24 cellular contexts compared by ENCODE assay signal in the genomic region with DNA sequence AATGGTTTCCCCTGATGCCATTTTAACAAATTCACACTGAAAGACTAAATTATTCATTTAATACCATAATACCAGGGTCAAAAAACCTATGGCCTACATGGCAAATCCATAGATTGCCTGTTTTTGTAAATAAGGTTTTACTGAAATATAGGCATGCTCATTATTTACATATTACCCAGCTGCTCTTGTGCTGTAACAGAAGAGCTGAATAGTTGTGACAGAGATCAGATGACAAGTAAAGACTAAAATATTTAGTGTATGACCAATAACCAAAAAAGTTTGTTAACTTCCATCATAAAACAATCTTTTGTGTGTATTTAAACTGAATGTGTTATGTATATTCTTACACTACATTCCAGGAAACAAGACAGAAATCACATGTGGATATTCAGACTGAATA.
DNase-seq lines count a peak whose midpoint lies in the region; ATAC-seq, FAIRE-seq and TF ChIP-seq lines count a peak whose summit lies in the region.
"Had no signal": no experiment of that assay in that cellular context is flagged by ENCODE, and none has a peak within 500 bp of the region (broad histone marks: within the 10 kb centered on the region; RNA-seq: fewer than 3 reads in every experiment).

No MANE protein-coding gene starts in this region.

- no peak for TF ChIP-seq POLR2A in HepG2 (IDR thresholded peaks at IDR 0.05; ENCODE audit: insufficient read depth in 1 of 2, low read depth in 2 of 2, low read length in 2 of 2)

- H3K4me1 ChIP-seq in HepG2 (ENCODE audit: insufficient read depth, low read length) = no peaks in the 10 kb centered on the region
- H3K4me1 ChIP-seq: BLaER1, tibial artery had no signal

- no peak overlapping the region for H3K4me3 Mint-ChIP-seq in activated T-cell treated with anti-CD3 and anti-CD28 coated beads, Interleukin-2, amount 50 U/mL, for 72 hours
- no peak overlapping the region for H3K4me3 Mint-ChIP-seq in activated T-cell treated with anti-CD3 and anti-CD28 coated beads, Interleukin-2, amount 50 U/mL, for 24 hours
- no peak overlapping the region for H3K4me3 Mint-ChIP-seq in T-helper 17 cell
- H3K4me3 Mint-ChIP-seq: stimulated activated naive CD8-positive, alpha-beta T cell treated with anti-CD3 and anti-CD28 coated beads, Interleukin-15, Interleukin-2, amounts not matched to agents 100 ng/mL and 50 ng/mL, for 24 hours; WTC11 had no signal

- H3K79me2 ChIP-seq in HepG2 (ENCODE audit: insufficient read depth, low read length) = no peaks in the 10 kb centered on the region

- CTCF ChIA-PET in HepG2 (lab: Yijun Ruan, JAX; ENCODE audit: low intra/inter-chr PET ratio, low total read pairs) = no interaction called here

- DNase-seq in activated T-cell treated with anti-CD3 and anti-CD28 coated beads, Interleukin-2, amount 50 U/mL, for 72 hours = no peak
- no peak for DNase-seq in activated T-cell treated with anti-CD3 and anti-CD28 coated beads, Interleukin-2, amount 50 U/mL, for 24 hours
- no peak for DNase-seq in T-helper 17 cell
- DNase-seq in fibroblast of peridontal ligament (ENCODE audit: extremely low read depth) = peak; percentile 40
- DNase-seq in activated effector memory CD4-positive, alpha-beta T cell treated with Interleukin-2 at 50 U/mL for 16 hours = no peak
- no peak for DNase-seq in cerebellar cortex (ENCODE audit: low spot score)
- no peak for DNase-seq in HepG2 (ENCODE audit: low spot score)
- DNase-seq: activated CD4-positive, alpha-beta T cell treated with anti-CD3 and anti-CD28 coated beads, Interleukin-2, amount 50 U/mL, for 4 hours; amygdala; dermis blood vessel endothelial cell; H7; NCI-H1436 treated with DMSO at 0.1 percent for 48 hours; NCI-H524 treated with DMSO at 0.1 percent for 48 hours; nucleus accumbens; stimulated activated CD4-positive, alpha-beta T cell treated with anti-CD3 and anti-CD28 coated beads, Interleukin-4, amount 100 ng/mL, for 1 hour; T-helper 9 cell; tibial artery had no signal

- TF ChIP-seq CTCF in HepG2 (CRISPR knock-in tag; IDR thresholded peaks at IDR 0.05) = no peak

- no peak overlapping the region for H3K27ac ChIP-seq in HepG2 (ENCODE audit: extremely low read length, insufficient read depth, low read length)
- H3K27ac ChIP-seq: BLaER1, cardiac muscle cell, tibial artery had no signal

- peak overlapping the region; percentile 25 for H3K27ac Mint-ChIP-seq in activated T-cell treated with anti-CD3 and anti-CD28 coated beads, Interleukin-2, amount 50 U/mL, for 72 hours
- no peak overlapping the region for H3K27ac Mint-ChIP-seq in activated T-cell treated with anti-CD3 and anti-CD28 coated beads, Interleukin-2, amount 50 U/mL, for 24 hours
- peak overlapping the region; percentile 37 for H3K27ac Mint-ChIP-seq in T-helper 17 cell
- H3K27ac Mint-ChIP-seq: stimulated activated naive CD8-positive, alpha-beta T cell treated with anti-CD3 and anti-CD28 coated beads, Interleukin-15, Interleukin-2, amounts not matched to agents 100 ng/mL and 50 ng/mL, for 24 hours; WTC11 had no signal

- no peak for TF ChIP-seq RAD21 in HepG2 (CRISPR knock-in tag; IDR thresholded peaks at IDR 0.05)

- no peak overlapping the region for H3K4me3 ChIP-seq in HepG2 (replicated peaks in 1 of 3; ENCODE audit: insufficient read depth in 1 of 3, low read depth in 2 of 3, low read length in 3 of 3)
- H3K4me3 ChIP-seq: BLaER1, cardiac muscle cell, K562, lung, tibial artery had no signal

- intact Hi-C loops in HepG2 (cut with micrococcal nuclease; ENCODE audit: unreplicated experiment) = no loop called here

- no peak overlapping the region for H3K4me2 ChIP-seq in HepG2 (ENCODE audit: low read depth, low read length)
- H3K4me2 ChIP-seq: BLaER1 had no signal

- H3K36me3 Mint-ChIP-seq in activated T-cell treated with anti-CD3 and anti-CD28 coated beads, Interleukin-2, amount 50 U/mL, for 72 hours (ENCODE audit: insufficient read depth in 2 of 2) = peaks cover 5 to 25% of the 10 kb centered on the region in 2 donors
- peaks cover 73% of the 10 kb centered on the region for H3K36me3 Mint-ChIP-seq in activated T-cell treated with anti-CD3 and anti-CD28 coated beads, Interleukin-2, amount 50 U/mL, for 24 hours (ENCODE audit: low read depth)
- peaks cover 3% of the 10 kb centered on the region for H3K36me3 Mint-ChIP-seq in T-helper 17 cell (ENCODE audit: low read depth)
- H3K36me3 Mint-ChIP-seq: WTC11 had no signal

- H4K20me1 ChIP-seq in HepG2 (ENCODE audit: insufficient read depth, low read length) = no peaks in the 10 kb centered on the region
- H4K20me1 ChIP-seq: BLaER1 had no signal

- H3K27me3 Mint-ChIP-seq in activated T-cell treated with anti-CD3 and anti-CD28 coated beads, Interleukin-2, amount 50 U/mL, for 72 hours (ENCODE audit: low read depth) = no peaks in the 10 kb centered on the region
- H3K27me3 Mint-ChIP-seq in activated T-cell treated with anti-CD3 and anti-CD28 coated beads, Interleukin-2, amount 50 U/mL, for 24 hours = no peaks in the 10 kb centered on the region
- no peaks in the 10 kb centered on the region for H3K27me3 Mint-ChIP-seq in T-helper 17 cell
- H3K27me3 Mint-ChIP-seq: stimulated activated naive CD8-positive, alpha-beta T cell treated with anti-CD3 and anti-CD28 coated beads, Interleukin-15, Interleukin-2, amounts not matched to agents 100 ng/mL and 50 ng/mL, for 24 hours had no signal

- in situ Hi-C loops in HepG2 (cut with HindIII; ENCODE audit: extremely low pct_ligation_motif_present, low pct_unique_long_range_greater_than_20kb) = no loop called here

- no peak overlapping the region for H2AFZ ChIP-seq in HepG2 (ENCODE audit: low read length)

- no TSS peak for BruUV-seq in HepG2 (replicated peaks; lab: Mats Ljungman, UMichigan)

- no peak overlapping the region for H3K9ac ChIP-seq in HepG2 (ENCODE audit: insufficient read depth, low read depth, low read length)
- H3K9ac ChIP-seq: BLaER1 had no signal

- no peaks in the 10 kb centered on the region for H3K9me3 ChIP-seq in T-helper 17 cell (ENCODE audit: control insufficient read depth, low read length, poor library complexity, severe bottlenecking)
- H3K9me3 ChIP-seq in HepG2 (ENCODE audit: low read length) = no peaks in the 10 kb centered on the region
- H3K9me3 ChIP-seq: BLaER1, tibial artery had no signal

- no peak for ATAC-seq in activated T-cell treated with anti-CD3 and anti-CD28 coated beads, Interleukin-2, amount 50 U/mL, for 72 hours (replicated peaks in 1 of 2)
- ATAC-seq in T-helper 17 cell = no peak
- no peak for ATAC-seq in SK-N-SH treated with all-trans-retinoic acid at 6 μM for 48 hours
- ATAC-seq in HepG2 = no peak
- ATAC-seq: K562, WTC11 had no signal

- H3K36me3 ChIP-seq in HepG2 (replicated peaks in 1 of 2; ENCODE audit: control insufficient read depth in 1 of 2, insufficient read depth in 2 of 2, low read length in 2 of 2) = peaks cover 0 to 21% of the 10 kb centered on the region in 2 experiments; a peak in 2 of 5 replicates

- no peaks in the 10 kb centered on the region for H3K4me1 Mint-ChIP-seq in activated T-cell treated with anti-CD3 and anti-CD28 coated beads, Interleukin-2, amount 50 U/mL, for 72 hours (ENCODE audit: low read depth)
- H3K4me1 Mint-ChIP-seq in activated T-cell treated with anti-CD3 and anti-CD28 coated beads, Interleukin-2, amount 50 U/mL, for 24 hours (ENCODE audit: low read depth) = no peaks in the 10 kb centered on the region
- H3K4me1 Mint-ChIP-seq in T-helper 17 cell = peaks cover 8% of the 10 kb centered on the region

- TF ChIP-seq EP300 in HepG2 (IDR thresholded peaks at IDR 0.05; ENCODE audit: low read depth in 2 of 2, low read length in 2 of 2) (no peak), HepG2 (CRISPR knock-in tag; IDR thresholded peaks at IDR 0.05; ENCODE audit: borderline replicate concordance) (no peak)

- no peaks in the 10 kb centered on the region for H3K27me3 ChIP-seq in HepG2 (ENCODE audit: control insufficient read depth in 1 of 2, insufficient read depth in 2 of 2, low read length in 2 of 2)
- H3K27me3 ChIP-seq: BLaER1, cardiac muscle cell, tibial artery had no signal

- no peak for FAIRE-seq in HepG2 (lab: Jason Lieb, UNC)
- FAIRE-seq: K562 had no signal

- POLR2A ChIA-PET in HepG2 (lab: Yijun Ruan, JAX) = interaction anchor here (2.1 kb wide), 1 partner anchor 101 kb away, joined by 4 read pairs; no protein-coding TSS in a partner anchor

- H3K9me3 Mint-ChIP-seq in activated T-cell treated with anti-CD3 and anti-CD28 coated beads, Interleukin-2, amount 50 U/mL, for 72 hours = no peaks in the 10 kb centered on the region
- no peaks in the 10 kb centered on the region for H3K9me3 Mint-ChIP-seq in activated T-cell treated with anti-CD3 and anti-CD28 coated beads, Interleukin-2, amount 50 U/mL, for 24 hours
- H3K9me3 Mint-ChIP-seq: stimulated activated naive CD8-positive, alpha-beta T cell treated with anti-CD3 and anti-CD28 coated beads, Interleukin-15, Interleukin-2, amounts not matched to agents 100 ng/mL and 50 ng/mL, for 24 hours; WTC11 had no signal

TF ChIP-seq in SK-N-SH treated with all-trans-retinoic acid at 6 μM for 48 hours, 23 proteins besides CTCF, POLR2A, EP300 and RAD21 (continues in another document):
- TF ChIP-seq ZC3H10 (CRISPR knock-in tag; IDR thresholded peaks at IDR 0.05) (no peak), ZFP3 (CRISPR knock-in tag; IDR thresholded peaks at IDR 0.05) (no peak)
- TF ChIP-seq, protein P1, sequence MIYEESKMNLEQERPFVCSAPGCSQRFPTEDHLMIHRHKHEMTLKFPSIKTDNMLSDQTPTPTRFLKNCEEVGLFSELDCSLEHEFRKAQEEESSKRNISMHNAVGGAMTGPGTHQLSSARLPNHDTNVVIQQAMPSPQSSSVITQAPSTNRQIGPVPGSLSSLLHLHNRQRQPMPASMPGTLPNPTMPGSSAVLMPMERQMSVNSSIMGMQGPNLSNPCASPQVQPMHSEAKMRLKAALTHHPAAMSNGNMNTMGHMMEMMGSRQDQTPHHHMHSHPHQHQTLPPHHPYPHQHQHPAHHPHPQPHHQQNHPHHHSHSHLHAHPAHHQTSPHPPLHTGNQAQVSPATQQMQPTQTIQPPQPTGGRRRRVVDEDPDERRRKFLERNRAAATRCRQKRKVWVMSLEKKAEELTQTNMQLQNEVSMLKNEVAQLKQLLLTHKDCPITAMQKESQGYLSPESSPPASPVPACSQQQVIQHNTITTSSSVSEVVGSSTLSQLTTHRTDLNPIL (CRISPR knock-in tag; IDR thresholded peaks at IDR 0.05; ENCODE audit: low read depth) = no peak

TF ChIP-seq in HepG2, 621 proteins besides CTCF, POLR2A, EP300 and RAD21:
- TF ChIP-seq NAIF1 (CRISPR knock-in tag; IDR thresholded peaks at IDR 0.05; ENCODE audit: borderline replicate concordance) (no peak), ATRX (CRISPR knock-in tag; IDR thresholded peaks at IDR 0.05; ENCODE audit: borderline replicate concordance) (no peak), FOSL1 (CRISPR knock-in tag; IDR thresholded peaks at IDR 0.05; ENCODE audit: borderline replicate concordance) (no peak), KLF15 (CRISPR knock-in tag; IDR thresholded peaks at IDR 0.05; ENCODE audit: borderline replicate concordance) (no peak), MXD3 (CRISPR knock-in tag; IDR thresholded peaks at IDR 0.05) (no peak), GPN1 (CRISPR knock-in tag; IDR thresholded peaks at IDR 0.05; ENCODE audit: borderline replicate concordance) (no peak)
